ENCODE assay signal across 8 cellular contexts in genomic region chr20:49676581-49677291, GRCh38. TPM values are rescaled to one million over a fixed set of nuclear protein-coding genes. Genes with fewer than 3 reads are reported as not detected.
DNase-seq lines count a peak whose midpoint lies in the region; ATAC-seq, FAIRE-seq and TF ChIP-seq lines count a peak whose summit lies in the region.

No MANE protein-coding gene starts in this region.

- no peaks in the 10 kb centered on the region for H3K9me3 ChIP-seq in effector memory CD4-positive, alpha-beta T cell (ENCODE audit: control insufficient read depth, low read length)

- no peaks in the 10 kb centered on the region for H3K27me3 Mint-ChIP-seq in T-helper 1 cell treated with Interleukin-12 subunit alpha and Interleukin-12 subunit beta and Interleukin-4 antibody, amounts not matched to agents 30 μg/mL and 1 μg/mL, for 36 hours (ENCODE audit: low read depth)
- H3K27me3 Mint-ChIP-seq in neural crest cell (ENCODE audit: low read depth): no peaks in the 10 kb centered on the region

- FAIRE-seq in frontal cortex (lab: Jason Lieb, UNC): no peak

- H3K4me3 Mint-ChIP-seq in T-helper 1 cell treated with Interleukin-12 subunit alpha and Interleukin-12 subunit beta and Interleukin-4 antibody, amounts not matched to agents 30 μg/mL and 1 μg/mL, for 36 hours: peak overlapping the region; percentile 60
- H3K4me3 Mint-ChIP-seq in neural crest cell: no peak overlapping the region

- H3K27ac ChIP-seq in effector memory CD4-positive, alpha-beta T cell (ENCODE audit: insufficient read depth, low read length, poor library complexity, severe bottlenecking): peak overlapping the region; percentile 53

- ATAC-seq in GM18520 (IDR thresholded peaks at IDR 0.05; ENCODE audit: unreplicated experiment) (peak; percentile 50), HG03342 (IDR thresholded peaks at IDR 0.05; ENCODE audit: unreplicated experiment) (peak; percentile 44)

- peak overlapping the region; percentile 87 for H3K27ac Mint-ChIP-seq in T-helper 1 cell treated with Interleukin-12 subunit alpha and Interleukin-12 subunit beta and Interleukin-4 antibody, amounts not matched to agents 30 μg/mL and 1 μg/mL, for 36 hours
- peak overlapping the region; percentile 73 for H3K27ac Mint-ChIP-seq in neural crest cell (ENCODE audit: unreplicated experiment)

- DNase-seq in ACHN: peak; percentile 70
- DNase-seq in effector memory CD4-positive, alpha-beta T cell: peak; percentile 33 to 51 (median 49)
- DNase-seq in neural crest cell (ENCODE audit: low read depth, low spot score): no peak
- DNase-seq in frontal cortex (ENCODE audit: low spot score in 2 of 2): no peak
- DNase-seq in SHP77 treated with DMSO at 0.1 percent for 48 hours (lab: John Stamatoyannopoulos, UW): no peak

- no peaks in the 10 kb centered on the region for H3K36me3 ChIP-seq in effector memory CD4-positive, alpha-beta T cell (ENCODE audit: control insufficient read depth, insufficient read depth, low read length)

- H3K36me3 Mint-ChIP-seq in T-helper 1 cell treated with Interleukin-12 subunit alpha and Interleukin-12 subunit beta and Interleukin-4 antibody, amounts not matched to agents 30 μg/mL and 1 μg/mL, for 36 hours (ENCODE audit: low read depth): peaks cover 13% of the 10 kb centered on the region
- no peaks in the 10 kb centered on the region for H3K36me3 Mint-ChIP-seq in neural crest cell (ENCODE audit: low read depth)

- in situ Hi-C loops in ACHN (cut with HindIII; ENCODE audit: low pct_ligation_motif_present, low pct_unique_long_range_greater_than_20kb, low sequenced_read_pairs): no loop called here

- peaks cover 69% of the 10 kb centered on the region for H3K4me1 Mint-ChIP-seq in T-helper 1 cell treated with Interleukin-12 subunit alpha and Interleukin-12 subunit beta and Interleukin-4 antibody, amounts not matched to agents 30 μg/mL and 1 μg/mL, for 36 hours (ENCODE audit: low read depth)
- peaks cover 71% of the 10 kb centered on the region for H3K4me1 Mint-ChIP-seq in neural crest cell

- H3K27me3 ChIP-seq in effector memory CD4-positive, alpha-beta T cell (replicated peaks; ENCODE audit: control insufficient read depth, insufficient read depth, low read length, poor library complexity, severe bottlenecking): no peaks in the 10 kb centered on the region

- H3K9me3 Mint-ChIP-seq in T-helper 1 cell treated with Interleukin-12 subunit alpha and Interleukin-12 subunit beta and Interleukin-4 antibody, amounts not matched to agents 30 μg/mL and 1 μg/mL, for 36 hours: no peaks in the 10 kb centered on the region
- no peaks in the 10 kb centered on the region for H3K9me3 Mint-ChIP-seq in neural crest cell

- TF ChIP-seq CTCF in neural crest cell (conservative IDR thresholded peaks at IDR 0.05): no peak

- peak overlapping the region; percentile 7 for H3K4me3 ChIP-seq in effector memory CD4-positive, alpha-beta T cell (ENCODE audit: insufficient read depth, low read depth, low read length, poor library complexity, severe bottlenecking)

- peaks cover 28% of the 10 kb centered on the region for H3K4me1 ChIP-seq in effector memory CD4-positive, alpha-beta T cell (ENCODE audit: control insufficient read depth, insufficient read depth, low read length, poor library complexity, severe bottlenecking)

RNA-seq across cellular contexts. Expression of gene B4GALT5, which starts 36.9 kb away (rescaled TPM):
- total RNA-seq in neural crest cell (48.9 and 49.0 TPM in 2 replicates), frontal cortex (62.0 TPM)

Comparison
In these comparisons a context has a peak if more than half of its experiments do, and no peak if none do; other contexts are left out.
1. DNase-seq: peak in ACHN (single experiment) and effector memory CD4-positive, alpha-beta T cell (3 of 3); none in neural crest cell (single experiment), frontal cortex (0 of 2) and SHP77 treated with DMSO at 0.1 percent for 48 hours (single experiment).